1 cellular context compared by ENCODE assay signal in genomic region chr10:119306964-119307363, GRCh38.
TF ChIP-seq lines count a peak whose summit lies in the region.

No MANE protein-coding gene starts in this region.

TF ChIP-seq in GM23338, 12 proteins besides CTCF, POLR2A, EP300 and RAD21 (continued from another document):
- no peak for TF ChIP-seq ETS1 (IDR thresholded peaks at IDR 0.05)
- TF ChIP-seq STAT1 (IDR thresholded peaks at IDR 0.05; ENCODE audit: unreplicated experiment), result no peak
- no peak for TF ChIP-seq CREB1 (CRISPR knock-in tag; IDR thresholded peaks at IDR 0.05; ENCODE audit: low read depth)
- no peak for TF ChIP-seq NANOG (IDR thresholded peaks at IDR 0.05; ENCODE audit: borderline replicate concordance)
- TF ChIP-seq POLR2AphosphoS5 (IDR thresholded peaks at IDR 0.05; ENCODE audit: low read depth), result no peak
- no peak for TF ChIP-seq ZNF462 (CRISPR knock-in tag; IDR thresholded peaks at IDR 0.05)
